Comparison of ENCODE assay signal across 16 cellular contexts in genomic region chr14:104739546-104740516, GRCh38.
"Had no signal": no experiment of that assay in that cellular context is flagged by ENCODE, and none has a peak within 500 bp of the region (broad histone marks: within the 10 kb centered on the region; RNA-seq: fewer than 3 reads in every experiment).

No MANE protein-coding gene starts in this region.

- H3K36me3 ChIP-seq: brain microvascular endothelial cell, suprapubic skin, upper lobe of right lung had no signal

- H3K27ac ChIP-seq: brain microvascular endothelial cell, suprapubic skin, upper lobe of right lung had no signal

- H3K4me3 ChIP-seq: suprapubic skin, upper lobe of right lung had no signal

- ATAC-seq: esophagus mucosa; stimulated activated naive CD8-positive, alpha-beta T cell treated with anti-CD3 and anti-CD28 coated beads, Interleukin-15, Interleukin-2, amounts not matched to agents 100 U/mL and 50 U/mL, for 24 hours; upper lobe of right lung had no signal

- H3K9me3 ChIP-seq: suprapubic skin, upper lobe of right lung had no signal

- DNase-seq: activated CD4-positive, alpha-beta T cell treated with anti-CD3 and anti-CD28 coated beads, Interleukin-2, amount 10 ng/mL, durations not matched to agents 7 days and 5 days; activated CD4-positive, CD25-positive, alpha-beta regulatory T cell; activated CD8-positive, alpha-beta memory T cell treated with anti-CD3 and anti-CD28 coated beads for 24 hours; activated T-cell treated with anti-CD3 and anti-CD28 coated beads for 4 hours; amygdala; brain microvascular endothelial cell; cerebellar nuclear complex; glutamatergic neuron; immature natural killer cell; mammary epithelial cell; nephron progenitor cell; stimulated activated CD4-positive, alpha-beta T cell treated with anti-CD3 and anti-CD28 coated beads, Interleukin-2, amount 100 ng/mL, for 48 hours; stimulated activated naive CD8-positive, alpha-beta T cell treated with anti-CD3 and anti-CD28 coated beads, Interleukin-15, Interleukin-2, amounts not matched to agents 100 U/mL and 50 U/mL, for 24 hours; upper lobe of right lung had no signal

- H3K27me3 ChIP-seq: brain microvascular endothelial cell, suprapubic skin, upper lobe of right lung had no signal
